ENCODE assay signal across 13 cellular contexts in the genomic region with DNA sequence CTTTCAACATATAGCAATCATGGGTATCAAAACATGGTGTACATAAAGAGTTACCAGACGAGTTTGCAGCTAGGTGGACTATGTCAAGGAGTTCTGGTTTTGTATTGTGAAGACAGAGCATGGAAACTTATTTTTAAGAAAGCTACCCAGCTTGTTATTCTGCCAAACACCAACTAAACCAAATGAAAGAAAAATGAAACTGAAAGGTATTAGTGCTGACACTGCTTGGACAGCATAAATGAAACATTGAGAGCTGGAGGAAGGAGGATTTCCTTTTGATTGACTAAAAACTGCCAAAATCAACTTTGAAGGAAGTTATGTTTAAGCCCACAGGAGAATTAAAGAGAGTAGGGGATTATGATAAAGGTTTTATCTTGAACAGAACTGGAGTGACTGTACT.
DNase-seq lines count a peak whose midpoint lies in the region; ATAC-seq and FAIRE-seq lines count a peak whose summit lies in the region.
"Had no signal": no experiment of that assay in that cellular context is flagged by ENCODE, and none has a peak within 500 bp of the region (broad histone marks: within the 10 kb centered on the region; RNA-seq: fewer than 3 reads in every experiment).

No MANE protein-coding gene starts in this region.

- no peak overlapping the region for H3K4me3 ChIP-seq in small intestine (ENCODE audit: low read depth in 1 of 2, low read length in 2 of 2)

- 13 to 26% (median 17%) methylated on average over 1 of the region's 1 CpG for WGBS in small intestine, 3 donors

- no peak overlapping the region for H3K27ac ChIP-seq in small intestine (ENCODE audit: low read depth in 1 of 2, low read length in 1 of 2)

- no peaks in the 10 kb centered on the region for H3K4me1 ChIP-seq in small intestine (ENCODE audit: control insufficient read depth in 2 of 2, insufficient read depth in 1 of 2, low read depth in 1 of 2, low read length in 1 of 2)

- peak; percentile 69 for DNase-seq in RPMI8226
- no peak for DNase-seq in NCI-H2171 treated with DMSO at 0.1 percent for 48 hours (lab: John Stamatoyannopoulos, UW)
- no peak for DNase-seq in OCI-M2 (lab: John Stamatoyannopoulos, UW; ENCODE audit: unreplicated experiment)
- DNase-seq in small intestine, result no peak
- no peak for DNase-seq in DMS153 treated with DMSO at 0.1 percent for 48 hours (lab: John Stamatoyannopoulos, UW; ENCODE audit: unreplicated experiment)
- DNase-seq: activated CD4-positive, alpha-beta T cell treated with anti-CD3 and anti-CD28 coated beads for 36 hours; NCI-H1436; occipital lobe had no signal

- ATAC-seq in GM18520 (IDR thresholded peaks at IDR 0.05; ENCODE audit: unreplicated experiment) (peak; percentile 79), GM21390 (IDR thresholded peaks at IDR 0.05; ENCODE audit: unreplicated experiment) (peak; percentile 94), HG03095 (IDR thresholded peaks at IDR 0.05; ENCODE audit: unreplicated experiment) (peak; percentile 82)
- ATAC-seq: activated CD4-positive, alpha-beta T cell treated with anti-CD3 and anti-CD28 coated beads for 36 hours; HCT116 had no signal

- H3K27me3 ChIP-seq in small intestine (ENCODE audit: control insufficient read depth in 2 of 2, insufficient read depth in 2 of 2, low read length in 2 of 2), result no peaks in the 10 kb centered on the region

- FAIRE-seq in small intestine (lab: Jason Lieb, UNC), result no peak
- FAIRE-seq: islet of Langerhans had no signal

- no peaks in the 10 kb centered on the region for H3K36me3 ChIP-seq in small intestine (ENCODE audit: control insufficient read depth in 2 of 2, insufficient read depth in 2 of 2, low read length in 2 of 2)

- no peaks in the 10 kb centered on the region for H3K9me3 ChIP-seq in small intestine (ENCODE audit: control insufficient read depth, low read depth)
